Comparison of ENCODE assay signal across 22 cellular contexts in the genomic region with DNA sequence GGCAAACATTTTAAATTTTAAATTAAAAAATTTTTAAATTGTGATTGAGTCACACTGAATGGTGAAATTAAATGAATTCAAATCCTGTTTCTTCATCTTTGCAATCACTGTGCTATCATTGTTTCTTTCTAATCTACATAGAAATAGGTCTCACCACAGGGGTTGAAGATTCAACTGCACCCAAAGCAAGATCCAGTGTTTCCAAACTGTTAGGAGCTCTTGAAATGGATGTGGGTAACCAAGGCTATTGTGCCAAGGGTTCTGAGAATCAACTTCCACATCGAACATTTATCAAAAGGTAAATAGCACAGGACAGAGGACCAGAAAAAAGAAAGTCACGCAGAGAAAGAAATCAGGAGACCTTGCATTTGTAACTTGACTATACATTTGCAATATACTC.
DNase-seq lines count a peak whose midpoint lies in the region; ATAC-seq, FAIRE-seq and TF ChIP-seq lines count a peak whose summit lies in the region.
"Had no signal": no experiment of that assay in that cellular context is flagged by ENCODE, and none has a peak within 500 bp of the region (broad histone marks: within the 10 kb centered on the region; RNA-seq: fewer than 3 reads in every experiment).

No MANE protein-coding gene starts in this region.

- no peak overlapping the region for H3K4me3 Mint-ChIP-seq in WTC11
- H3K4me3 Mint-ChIP-seq: B cell; CD4-positive, CD25-positive, alpha-beta regulatory T cell; CD8-positive, alpha-beta T cell; H9 had no signal

- TF ChIP-seq CTCF in WTC11 (IDR thresholded peaks at IDR 0.05) (no peak), pancreas (IDR thresholded peaks at IDR 0.05) (no peak)

- H3K36me3 Mint-ChIP-seq in WTC11: peaks cover 4% of the 10 kb centered on the region
- H3K36me3 Mint-ChIP-seq: CD4-positive, CD25-positive, alpha-beta regulatory T cell; CD8-positive, alpha-beta T cell had no signal

- CTCF ChIA-PET in WTC11 (lab: Charles Lee): interaction anchor here (0.8 to 2.1 kb wide), 4 partner anchors 16 to 308 kb away, joined by 3 to 16 read pairs (median 6); no protein-coding TSS in a partner anchor

- no peaks in the 10 kb centered on the region for H3K36me3 ChIP-seq in HUES48 (ENCODE audit: control insufficient read depth, insufficient read depth, low read length)
- no peaks in the 10 kb centered on the region for H3K36me3 ChIP-seq in iPS-18a (ENCODE audit: control insufficient read depth, low read depth, low read length)
- H3K36me3 ChIP-seq in pancreas: no peaks in the 10 kb centered on the region
- H3K36me3 ChIP-seq: BLaER1 had no signal

- peak; percentile 26 for FAIRE-seq in pancreas (lab: Jason Lieb, UNC)
- FAIRE-seq: GM12878 had no signal

- H3K27me3 Mint-ChIP-seq in WTC11 (ENCODE audit: low read depth): no peaks in the 10 kb centered on the region
- H3K27me3 Mint-ChIP-seq: B cell had no signal

- H3K9me3 ChIP-seq in HUES48 (ENCODE audit: control insufficient read depth, insufficient read depth, low read length) (no peaks in the 10 kb centered on the region), iPS-18a (ENCODE audit: control insufficient read depth, low read depth, low read length) (no peaks in the 10 kb centered on the region), pancreas (no peaks in the 10 kb centered on the region)
- H3K9me3 ChIP-seq: Caco-2 had no signal

- H3K9me3 Mint-ChIP-seq in WTC11: peaks cover 10% of the 10 kb centered on the region
- H3K9me3 Mint-ChIP-seq: CD4-positive, CD25-positive, alpha-beta regulatory T cell; CD8-positive, alpha-beta T cell had no signal

- DNase-seq in WTC11 (ENCODE audit: low spot score): no peak
- no peak for DNase-seq in pancreas
- no peak for DNase-seq in RPMI8226
- DNase-seq in DMS153 treated with DMSO at 0.1 percent for 48 hours (lab: John Stamatoyannopoulos, UW; ENCODE audit: unreplicated experiment): no peak
- DNase-seq in NCI-H524 (lab: John Stamatoyannopoulos, UW): no peak
- DNase-seq: Caco-2; CD4-positive, CD25-positive, alpha-beta regulatory T cell; CD8-positive, alpha-beta T cell; DMS153; DMS79; EL; GDM1; GOT3; H9 had no signal

- H3K9ac ChIP-seq in HUES48 (ENCODE audit: low read depth, low read length) (no peak overlapping the region), iPS-18a (ENCODE audit: low read length) (no peak overlapping the region)
- H3K9ac ChIP-seq: BLaER1 had no signal

- peaks cover 22% of the 10 kb centered on the region for H3K4me1 Mint-ChIP-seq in WTC11
- H3K4me1 Mint-ChIP-seq: B cell; CD4-positive, CD25-positive, alpha-beta regulatory T cell had no signal

- intact Hi-C loops in pancreas (cut with DNase I): no loop called here

- POLR2A ChIA-PET in WTC11 (lab: Charles Lee): no interaction called here

- no peak overlapping the region for H3K4me3 ChIP-seq in HUES48 (ENCODE audit: low read depth, low read length)
- no peak overlapping the region for H3K4me3 ChIP-seq in iPS-18a (ENCODE audit: low read length)
- H3K4me3 ChIP-seq in pancreas: no peak overlapping the region
- H3K4me3 ChIP-seq: BLaER1, GM12878 had no signal

- H3K27ac Mint-ChIP-seq in WTC11: no peak overlapping the region
- H3K27ac Mint-ChIP-seq: B cell; CD4-positive, CD25-positive, alpha-beta regulatory T cell; CD8-positive, alpha-beta T cell had no signal

- 43 to 44% methylated on average over 2 of the region's 2 CpGs for WGBS in pancreas, 2 donors

- ATAC-seq in WTC11 (peak; percentile 85), pancreas (no peak), GM18511 (IDR thresholded peaks at IDR 0.05; ENCODE audit: unreplicated experiment) (no peak)
- ATAC-seq: CD8-positive, alpha-beta T cell; GM12878; HCT116 had no signal

- peaks cover 24% of the 10 kb centered on the region for H3K4me1 ChIP-seq in HUES48 (ENCODE audit: control insufficient read depth, insufficient read depth, low read length)
- H3K4me1 ChIP-seq in iPS-18a (ENCODE audit: control insufficient read depth, low read depth, low read length): peaks cover 12% of the 10 kb centered on the region
- peaks cover 0 to 11% (median 6%) of the 10 kb centered on the region in 3 donors for H3K4me1 ChIP-seq in pancreas
- H3K4me1 ChIP-seq: Caco-2 had no signal

- H3K27me3 ChIP-seq in HUES48 (ENCODE audit: control insufficient read depth, insufficient read depth, low read length) (no peaks in the 10 kb centered on the region), iPS-18a (ENCODE audit: control insufficient read depth, insufficient read depth, low read length) (no peaks in the 10 kb centered on the region), pancreas (no peaks in the 10 kb centered on the region)
- H3K27me3 ChIP-seq: BLaER1 had no signal

- peak overlapping the region; percentile 50 for H3K27ac ChIP-seq in HUES48 (ENCODE audit: low read depth, low read length)
- peak overlapping the region; percentile 27 for H3K27ac ChIP-seq in iPS-18a (ENCODE audit: low read length)
- no peak overlapping the region for H3K27ac ChIP-seq in pancreas
- H3K27ac ChIP-seq: BLaER1, C4-2B had no signal

TF ChIP-seq in WTC11, 78 proteins besides CTCF, POLR2A, EP300 and RAD21:
- TF ChIP-seq NFYB (CRISPR knock-in tag; conservative IDR thresholded peaks at IDR 0.05; ENCODE audit: low read depth) (no peak), CREB1 (CRISPR knock-in tag; IDR thresholded peaks at IDR 0.05) (no peak), FOXJ3 (CRISPR knock-in tag; IDR thresholded peaks at IDR 0.05; ENCODE audit: borderline replicate concordance) (no peak), RELA (CRISPR knock-in tag; IDR thresholded peaks at IDR 0.05; ENCODE audit: borderline replicate concordance) (no peak), SP1 (CRISPR knock-in tag; conservative IDR thresholded peaks at IDR 0.05) (0 out of 2 replicates have a peak, but pooled peaks have one; percentile 29), GRHL2 (CRISPR knock-in tag; IDR thresholded peaks at IDR 0.05; ENCODE audit: insufficient replicate concordance, severe bottlenecking) (no peak), ESRRA (CRISPR knock-in tag; IDR thresholded peaks at IDR 0.05; ENCODE audit: borderline replicate concordance) (no peak), TEAD1 (CRISPR knock-in tag; IDR thresholded peaks at IDR 0.05) (no peak)
- TF ChIP-seq, protein P1, sequence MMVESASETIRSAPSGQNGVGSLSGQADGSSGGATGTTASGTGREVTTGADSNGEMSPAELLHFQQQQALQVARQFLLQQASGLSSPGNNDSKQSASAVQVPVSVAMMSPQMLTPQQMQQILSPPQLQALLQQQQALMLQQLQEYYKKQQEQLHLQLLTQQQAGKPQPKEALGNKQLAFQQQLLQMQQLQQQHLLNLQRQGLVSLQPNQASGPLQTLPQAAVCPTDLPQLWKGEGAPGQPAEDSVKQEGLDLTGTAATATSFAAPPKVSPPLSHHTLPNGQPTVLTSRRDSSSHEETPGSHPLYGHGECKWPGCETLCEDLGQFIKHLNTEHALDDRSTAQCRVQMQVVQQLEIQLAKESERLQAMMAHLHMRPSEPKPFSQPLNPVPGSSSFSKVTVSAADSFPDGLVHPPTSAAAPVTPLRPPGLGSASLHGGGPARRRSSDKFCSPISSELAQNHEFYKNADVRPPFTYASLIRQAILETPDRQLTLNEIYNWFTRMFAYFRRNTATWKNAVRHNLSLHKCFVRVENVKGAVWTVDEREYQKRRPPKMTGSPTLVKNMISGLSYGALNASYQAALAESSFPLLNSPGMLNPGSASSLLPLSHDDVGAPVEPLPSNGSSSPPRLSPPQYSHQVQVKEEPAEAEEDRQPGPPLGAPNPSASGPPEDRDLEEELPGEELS (CRISPR knock-in tag; IDR thresholded peaks at IDR 0.05): peak; percentile 56; the same call in 1 of the 2 replicates
- TF ChIP-seq, protein P2, sequence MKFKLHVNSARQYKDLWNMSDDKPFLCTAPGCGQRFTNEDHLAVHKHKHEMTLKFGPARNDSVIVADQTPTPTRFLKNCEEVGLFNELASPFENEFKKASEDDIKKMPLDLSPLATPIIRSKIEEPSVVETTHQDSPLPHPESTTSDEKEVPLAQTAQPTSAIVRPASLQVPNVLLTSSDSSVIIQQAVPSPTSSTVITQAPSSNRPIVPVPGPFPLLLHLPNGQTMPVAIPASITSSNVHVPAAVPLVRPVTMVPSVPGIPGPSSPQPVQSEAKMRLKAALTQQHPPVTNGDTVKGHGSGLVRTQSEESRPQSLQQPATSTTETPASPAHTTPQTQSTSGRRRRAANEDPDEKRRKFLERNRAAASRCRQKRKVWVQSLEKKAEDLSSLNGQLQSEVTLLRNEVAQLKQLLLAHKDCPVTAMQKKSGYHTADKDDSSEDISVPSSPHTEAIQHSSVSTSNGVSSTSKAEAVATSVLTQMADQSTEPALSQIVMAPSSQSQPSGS (CRISPR knock-in tag; IDR thresholded peaks at IDR 0.05; ENCODE audit: borderline replicate concordance, low read depth): no peak
- TF ChIP-seq, protein P3, sequence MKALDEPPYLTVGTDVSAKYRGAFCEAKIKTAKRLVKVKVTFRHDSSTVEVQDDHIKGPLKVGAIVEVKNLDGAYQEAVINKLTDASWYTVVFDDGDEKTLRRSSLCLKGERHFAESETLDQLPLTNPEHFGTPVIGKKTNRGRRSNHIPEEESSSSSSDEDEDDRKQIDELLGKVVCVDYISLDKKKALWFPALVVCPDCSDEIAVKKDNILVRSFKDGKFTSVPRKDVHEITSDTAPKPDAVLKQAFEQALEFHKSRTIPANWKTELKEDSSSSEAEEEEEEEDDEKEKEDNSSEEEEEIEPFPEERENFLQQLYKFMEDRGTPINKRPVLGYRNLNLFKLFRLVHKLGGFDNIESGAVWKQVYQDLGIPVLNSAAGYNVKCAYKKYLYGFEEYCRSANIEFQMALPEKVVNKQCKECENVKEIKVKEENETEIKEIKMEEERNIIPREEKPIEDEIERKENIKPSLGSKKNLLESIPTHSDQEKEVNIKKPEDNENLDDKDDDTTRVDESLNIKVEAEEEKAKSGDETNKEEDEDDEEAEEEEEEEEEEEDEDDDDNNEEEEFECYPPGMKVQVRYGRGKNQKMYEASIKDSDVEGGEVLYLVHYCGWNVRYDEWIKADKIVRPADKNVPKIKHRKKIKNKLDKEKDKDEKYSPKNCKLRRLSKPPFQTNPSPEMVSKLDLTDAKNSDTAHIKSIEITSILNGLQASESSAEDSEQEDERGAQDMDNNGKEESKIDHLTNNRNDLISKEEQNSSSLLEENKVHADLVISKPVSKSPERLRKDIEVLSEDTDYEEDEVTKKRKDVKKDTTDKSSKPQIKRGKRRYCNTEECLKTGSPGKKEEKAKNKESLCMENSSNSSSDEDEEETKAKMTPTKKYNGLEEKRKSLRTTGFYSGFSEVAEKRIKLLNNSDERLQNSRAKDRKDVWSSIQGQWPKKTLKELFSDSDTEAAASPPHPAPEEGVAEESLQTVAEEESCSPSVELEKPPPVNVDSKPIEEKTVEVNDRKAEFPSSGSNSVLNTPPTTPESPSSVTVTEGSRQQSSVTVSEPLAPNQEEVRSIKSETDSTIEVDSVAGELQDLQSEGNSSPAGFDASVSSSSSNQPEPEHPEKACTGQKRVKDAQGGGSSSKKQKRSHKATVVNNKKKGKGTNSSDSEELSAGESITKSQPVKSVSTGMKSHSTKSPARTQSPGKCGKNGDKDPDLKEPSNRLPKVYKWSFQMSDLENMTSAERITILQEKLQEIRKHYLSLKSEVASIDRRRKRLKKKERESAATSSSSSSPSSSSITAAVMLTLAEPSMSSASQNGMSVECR (CRISPR knock-in tag; IDR thresholded peaks at IDR 0.05; ENCODE audit: borderline replicate concordance): no peak

Comparison
In these comparisons a context has a peak if more than half of its experiments do, and no peak if none do; other contexts are left out.
1. H3K27ac ChIP-seq: peak in HUES48 (single experiment) and iPS-18a (single experiment); none in pancreas (0 of 4).